ENCODE assay signal across 26 cellular contexts in the genomic region with DNA sequence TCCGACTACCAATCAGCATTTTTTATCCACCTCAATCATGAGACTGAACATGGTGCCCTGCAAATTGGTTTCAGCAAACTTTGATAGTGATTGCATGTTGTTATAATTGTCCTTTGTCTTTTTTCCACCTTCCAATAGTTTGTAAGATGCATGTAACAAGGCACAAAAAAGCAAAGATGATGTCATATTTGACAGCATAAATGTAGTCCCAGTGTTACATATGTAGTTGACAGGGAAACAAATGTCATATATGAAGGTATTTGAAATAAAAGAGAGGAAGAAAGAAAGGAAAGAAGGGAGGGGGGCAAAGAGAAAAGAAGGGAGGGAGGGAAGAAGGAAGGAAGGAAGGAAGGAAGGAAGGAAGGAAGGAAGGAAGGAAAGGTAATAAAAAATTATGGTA.
"Had no signal": no experiment of that assay in that cellular context is flagged by ENCODE, and none has a peak within 500 bp of the region (broad histone marks: within the 10 kb centered on the region; RNA-seq: fewer than 3 reads in every experiment).

No MANE protein-coding gene starts in this region.

- H3K27me3 ChIP-seq: stomach, suprapubic skin, testis, thyroid gland, tibial artery, tibial nerve, transverse colon, upper lobe of left lung, upper lobe of right lung, uterus, vagina had no signal

- DNase-seq: stimulated activated CD4-positive, alpha-beta T cell treated with anti-CD3 and anti-CD28 coated beads, Interleukin-2, amount 100 ng/mL, for 48 hours; stimulated activated CD4-positive, alpha-beta T cell treated with anti-CD3 and anti-CD28 coated beads, Interleukin-4, amount 100 ng/mL, for 1 hour; stimulated activated CD4-positive, alpha-beta T cell treated with anti-CD3 and anti-CD28 coated beads, Interleukin-4, amount 100 ng/mL, for 24 hours; stimulated activated CD4-positive, alpha-beta T cell treated with anti-CD3 and anti-CD28 coated beads, Interleukin-4, amount 100 ng/mL, for 4 hours; stimulated activated CD8-positive, alpha-beta memory T cell treated with anti-CD3 and anti-CD28 coated beads, Interleukin-4, amount 100 ng/mL, for 48 hours; stimulated activated naive B cell treated with anti-CD40 and anti-IgM and Interleukin-4, amounts not matched to agents 10 μg/mL and 1 μg/mL and 100 μg/mL, for 72 hours; stimulated activated naive CD4-positive, alpha-beta T cell; stimulated activated naive CD4-positive, alpha-beta T cell treated with Interleukin-2 at 50 U/mL for 16 hours; stimulated activated naive CD8-positive, alpha-beta T cell treated with anti-CD3 and anti-CD28 coated beads, Interleukin-15, amount 100 ng/mL, for 72 hours; stimulated activated naive CD8-positive, alpha-beta T cell treated with anti-CD3 and anti-CD28 coated beads, Interleukin-15, Interleukin-2, amounts not matched to agents 100 U/mL and 50 U/mL, for 24 hours; stomach; substantia nigra; testis; thyroid gland; tibial artery; transverse colon; upper lobe of left lung; upper lobe of right lung; uterus had no signal

- H3K4me3 ChIP-seq: stomach, suprapubic skin, testis, thoracic aorta, thyroid gland, tibial artery, tibial nerve, transverse colon, upper lobe of left lung, upper lobe of right lung, uterus, vagina had no signal

- H3K36me3 ChIP-seq: stomach, suprapubic skin, thoracic aorta, thyroid gland, tibial artery, tibial nerve, transverse colon, upper lobe of left lung, upper lobe of right lung, uterus, vagina had no signal

- H3K4me1 ChIP-seq: stomach, suprapubic skin, testis, thyroid gland, tibial artery, tibial nerve, transverse colon, upper lobe of left lung, upper lobe of right lung, uterus, vagina had no signal

- FAIRE-seq: urothelium cell line had no signal

- ATAC-seq: stimulated activated effector memory CD8-positive, alpha-beta T cell treated with anti-CD3 and anti-CD28 coated beads, Interleukin-12 subunit alpha, Interleukin-12 subunit beta, amount 100 ng/mL, for 72 hours; stimulated activated memory B cell treated with anti-CD40 and anti-IgM and Interleukin-4, amounts not matched to agents 10 μg/mL and 1 μg/mL and 100 μg/mL, for 72 hours; stimulated activated naive B cell treated with anti-CD40 and anti-IgM and Interleukin-4, amounts not matched to agents 10 μg/mL and 1 μg/mL and 100 μg/mL, for 72 hours; stimulated activated naive CD8-positive, alpha-beta T cell treated with anti-CD3 and anti-CD28 coated beads, Interleukin-15, amount 100 ng/mL, for 72 hours; stimulated activated naive CD8-positive, alpha-beta T cell treated with anti-CD3 and anti-CD28 coated beads, Interleukin-15, Interleukin-2, amounts not matched to agents 100 U/mL and 50 U/mL, for 24 hours; upper lobe of right lung had no signal

- H3K9me3 ChIP-seq: stomach, suprapubic skin, testis, thoracic aorta, thyroid gland, tibial artery, tibial nerve, transverse colon, upper lobe of left lung, upper lobe of right lung, uterus, vagina had no signal

- H3K27ac ChIP-seq: stomach, suprapubic skin, testis, thoracic aorta, thyroid gland, tibial artery, tibial nerve, transverse colon, upper lobe of left lung, upper lobe of right lung, uterus, vagina had no signal
